Comparison of ENCODE assay signal across 10 cellular contexts in genomic region chr15:51735611-51736010, GRCh38. TPM values are rescaled to one million over a fixed set of nuclear protein-coding genes. Genes with fewer than 3 reads are reported as not detected.
DNase-seq lines count a peak whose midpoint lies in the region; ATAC-seq and TF ChIP-seq lines count a peak whose summit lies in the region.
"Had no signal": no experiment of that assay in that cellular context is flagged by ENCODE, and none has a peak within 500 bp of the region (broad histone marks: within the 10 kb centered on the region; RNA-seq: fewer than 3 reads in every experiment).

No MANE protein-coding gene starts in this region.

- H3K4me1 ChIP-seq in psoas muscle (peaks cover 53% of the 10 kb centered on the region), testis (peaks cover 16% of the 10 kb centered on the region)

- ATAC-seq in activated naive CD8-positive, alpha-beta T cell treated with anti-CD3 and anti-CD28 coated beads, Interleukin-2, amount 50 U/mL, for 24 hours: peak; percentile 35
- no peak for ATAC-seq in psoas muscle

- 55 to 79% (median 72%) methylated on average over 3 of the region's 3 CpGs for WGBS in psoas muscle, 3 donors
- WGBS in testis, 2 donors: 76 to 82% methylated on average over 3 of the region's 3 CpGs

- intact Hi-C loops in psoas muscle (cut with DNase I): no loop called here
- intact Hi-C loops in testis (cut with DNase I; ENCODE audit: low total_unique reads): no loop called here

- H3K36me3 ChIP-seq in psoas muscle (ENCODE audit: insufficient read depth in 1 of 2, low read depth in 1 of 2) (no peaks in the 10 kb centered on the region), testis (ENCODE audit: low read depth, missing control alignments) (no peaks in the 10 kb centered on the region)

- H3K27ac ChIP-seq in psoas muscle (peak overlapping the region; percentile 90), testis (no peak overlapping the region)

- DNase-seq in NCI-H82 (lab: John Stamatoyannopoulos, UW) (peak; percentile 48), NCI-H82 treated with DMSO at 0.1 percent for 48 hours (lab: John Stamatoyannopoulos, UW; ENCODE audit: unreplicated experiment) (no peak), NB4 (ENCODE audit: low read depth) (peak; percentile 44), psoas muscle (no peak), testis (no peak), HPDE6-E6E7 (ENCODE audit: extremely low spot score) (no peak), NK-92 (lab: John Stamatoyannopoulos, UW; ENCODE audit: unreplicated experiment) (no peak)
- no peak for DNase-seq in activated naive CD8-positive, alpha-beta T cell treated with anti-CD3 and anti-CD28 coated beads, Interleukin-2, amount 50 U/mL, for 24 hours
- DNase-seq: NCI-H774 had no signal

- H3K9me3 ChIP-seq in psoas muscle: no peaks in the 10 kb centered on the region
- no peaks in the 10 kb centered on the region for H3K9me3 ChIP-seq in testis

- peak overlapping the region; percentile 84 for H3K4me3 Mint-ChIP-seq in activated naive CD8-positive, alpha-beta T cell treated with anti-CD3 and anti-CD28 coated beads, Interleukin-2, amount 50 U/mL, for 24 hours

- TF ChIP-seq POLR2A in NB4 (IDR thresholded peaks at IDR 0.05; ENCODE audit: extremely low read depth, insufficient read length) (no peak), testis (IDR thresholded peaks at IDR 0.05) (no peak)

- H3K4me1 Mint-ChIP-seq in activated naive CD8-positive, alpha-beta T cell treated with anti-CD3 and anti-CD28 coated beads, Interleukin-2, amount 50 U/mL, for 24 hours: peaks cover 73% of the 10 kb centered on the region

- H3K9me3 Mint-ChIP-seq in activated naive CD8-positive, alpha-beta T cell treated with anti-CD3 and anti-CD28 coated beads, Interleukin-2, amount 50 U/mL, for 24 hours: no peaks in the 10 kb centered on the region

- TF ChIP-seq CTCF in NB4 (IDR thresholded peaks at IDR 0.05; ENCODE audit: low read depth, low read length) (no peak), psoas muscle (IDR thresholded peaks at IDR 0.05) (no peak), testis (IDR thresholded peaks at IDR 0.05) (no peak)

- H3K27me3 ChIP-seq in psoas muscle (ENCODE audit: insufficient read depth in 3 of 3, low read length in 2 of 3): no peaks in the 10 kb centered on the region
- no peaks in the 10 kb centered on the region for H3K27me3 ChIP-seq in testis

- H3K36me3 Mint-ChIP-seq in activated naive CD8-positive, alpha-beta T cell treated with anti-CD3 and anti-CD28 coated beads, Interleukin-2, amount 50 U/mL, for 24 hours (ENCODE audit: low read depth): peaks cover 12% of the 10 kb centered on the region

- H3K4me3 ChIP-seq in NB4 (ENCODE audit: low read depth, low read length) (peak overlapping the region; percentile 90), psoas muscle (no peak overlapping the region), testis (no peak overlapping the region)

- no peaks in the 10 kb centered on the region for H3K27me3 Mint-ChIP-seq in activated naive CD8-positive, alpha-beta T cell treated with anti-CD3 and anti-CD28 coated beads, Interleukin-2, amount 50 U/mL, for 24 hours

- peak overlapping the region; percentile 93 for H3K27ac Mint-ChIP-seq in activated naive CD8-positive, alpha-beta T cell treated with anti-CD3 and anti-CD28 coated beads, Interleukin-2, amount 50 U/mL, for 24 hours

RNA-seq across cellular contexts. Expression of gene LYSMD2, which starts 1.8 kb away (rescaled TPM):
- total RNA-seq in psoas muscle (10 to 100 TPM in 2 of 4 donors, 1 to 10 TPM in 2; 5.6 to 16.8 (median 9.8) TPM), testis (10 to 100 TPM; 18.7 to 19.9 TPM)
- polyA plus RNA-seq in psoas muscle (1 to 10 TPM; 4.3 to 9.7 (median 6.8) TPM), testis (ENCODE audit: insufficient read depth, low read depth, low replicate concordance) (21.1 TPM)

RNA-seq across cellular contexts. Expression of gene TMOD2, which starts 15.8 kb away (rescaled TPM):
- total RNA-seq in psoas muscle: 1 to 10 TPM; 2.1 to 5.8 (median 2.1) TPM
- 1 to 10 TPM in 1 of 3 donors, under 1 TPM in 2; 0.49 to 2.6 (median 0.82) TPM for polyA plus RNA-seq in psoas muscle
- total RNA-seq in testis: 1 to 10 TPM; 5.8 to 5.9 TPM
- polyA plus RNA-seq in testis (ENCODE audit: insufficient read depth, low read depth, low replicate concordance): 6.4 TPM

RNA-seq across cellular contexts. Expression of gene SCG3, which starts 54.3 kb away (rescaled TPM):
- not detected for total RNA-seq in psoas muscle
- under 1 TPM; 0.04 to 0.07 (median 0.06) TPM for polyA plus RNA-seq in psoas muscle
- 1 to 10 TPM; 1.2 to 1.3 TPM for total RNA-seq in testis
- 2.0 TPM for polyA plus RNA-seq in testis (ENCODE audit: insufficient read depth, low read depth, low replicate concordance)
- total RNA-seq: bronchial epithelial cell had no signal

Comparison
In these comparisons a context has a peak if more than half of its experiments do, and no peak if none do; other contexts are left out.
1. DNase-seq: peak in NCI-H82 (single experiment) and NB4 (single experiment); none in NCI-H82 treated with DMSO at 0.1 percent for 48 hours (single experiment), activated naive CD8-positive, alpha-beta T cell treated with anti-CD3 and anti-CD28 coated beads, Interleukin-2, amount 50 U/mL, for 24 hours (single experiment), psoas muscle (0 of 2), testis (single experiment), HPDE6-E6E7 (single experiment) and NK-92 (single experiment).